17 cellular contexts compared by ENCODE assay signal in the genomic region with DNA sequence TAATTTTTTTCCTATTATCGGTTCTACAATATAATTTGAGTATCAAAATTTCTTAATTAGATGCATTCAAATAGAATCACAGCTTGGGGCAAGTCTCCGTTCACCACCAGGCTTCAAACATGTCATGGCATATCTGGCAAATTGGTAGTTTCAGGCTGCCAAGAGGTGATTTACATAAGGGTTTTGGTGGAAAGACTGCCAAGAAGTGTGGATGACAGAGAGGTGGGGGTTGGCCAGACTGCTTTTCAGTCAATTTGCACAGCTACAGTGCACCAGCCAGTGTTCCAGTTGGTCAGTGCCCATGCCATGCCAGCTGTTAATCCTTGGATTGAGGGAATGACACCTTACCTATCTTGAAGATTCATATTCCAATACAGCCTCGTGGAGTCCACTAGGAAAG. TPM values are rescaled to one million over a fixed set of nuclear protein-coding genes. Genes with fewer than 3 reads are reported as not detected.
DNase-seq lines count a peak whose midpoint lies in the region; ATAC-seq and TF ChIP-seq lines count a peak whose summit lies in the region.
"Had no signal": no experiment of that assay in that cellular context is flagged by ENCODE, and none has a peak within 500 bp of the region (broad histone marks: within the 10 kb centered on the region; RNA-seq: fewer than 3 reads in every experiment).

No MANE protein-coding gene starts in this region.

- H3K36me3 ChIP-seq in RWPE2 (ENCODE audit: low read depth) = peaks cover 19% of the 10 kb centered on the region
- no peaks in the 10 kb centered on the region for H3K36me3 ChIP-seq in adrenal gland (replicated peaks in 1 of 2)
- H3K36me3 ChIP-seq: brain microvascular endothelial cell, uterus had no signal

- H3K9me3 ChIP-seq in RWPE2 (ENCODE audit: severe bottlenecking) (no peaks in the 10 kb centered on the region), adrenal gland (replicated peaks in 1 of 3) (no peaks in the 10 kb centered on the region)
- H3K9me3 ChIP-seq: SJSA1, uterus had no signal

- TF ChIP-seq CTCF in RWPE2 (IDR thresholded peaks at IDR 0.05; ENCODE audit: poor library complexity, severe bottlenecking) (no peak), adrenal gland (IDR thresholded peaks at IDR 0.05) (no peak)

- H3K27ac ChIP-seq in RWPE2 (ENCODE audit: poor library complexity, severe bottlenecking) (peak overlapping the region; percentile 97), adrenal gland (no peak overlapping the region)
- H3K27ac ChIP-seq: brain microvascular endothelial cell, HL-60, SJSA1, uterus had no signal

- intact Hi-C loops in adrenal gland (cut with DNase I) = no loop called here

- DNase-seq in DMS79 (lab: John Stamatoyannopoulos, UW) (peak; percentile 70), NCI-H1092 treated with DMSO at 0.1 percent for 48 hours (lab: John Stamatoyannopoulos, UW) (peak; percentile 12), RWPE2 (ENCODE audit: low spot score) (no peak), left lobe of liver (ENCODE audit: low spot score) (peak; percentile 73), T-helper 2 cell (no peak), adrenal gland (no peak)
- DNase-seq: activated CD8-positive, alpha-beta memory T cell treated with anti-CD3 and anti-CD28 coated beads for 24 hours; activated gamma-delta T cell; brain microvascular endothelial cell; endodermal cell; kidney glomerular epithelial cell; naive B cell; uterus had no signal

- H3K27me3 ChIP-seq in RWPE2 (ENCODE audit: insufficient read depth, poor library complexity, severe bottlenecking) (no peaks in the 10 kb centered on the region), adrenal gland (no peaks in the 10 kb centered on the region)
- H3K27me3 ChIP-seq: brain microvascular endothelial cell, SJSA1, uterus had no signal

- WGBS in adrenal gland, 4 donors = 88 to 94% (median 93%) methylated on average over 3 of the region's 3 CpGs

- ATAC-seq in RWPE2 (ENCODE audit: low read depth) (peak; percentile 68), left lobe of liver (peak; percentile 98), HG02642 (IDR thresholded peaks at IDR 0.05; ENCODE audit: poor library complexity, unreplicated experiment) (no peak), HG03139 (IDR thresholded peaks at IDR 0.05; ENCODE audit: unreplicated experiment) (no peak)

- no peak for TF ChIP-seq POLR2A in adrenal gland (IDR thresholded peaks at IDR 0.05)

- peaks cover 39% of the 10 kb centered on the region for H3K4me1 ChIP-seq in RWPE2 (ENCODE audit: insufficient read depth, poor library complexity, severe bottlenecking)
- H3K4me1 ChIP-seq in adrenal gland (replicated peaks in 1 of 2) = peaks cover 0 to 9% of the 10 kb centered on the region in 2 donors
- H3K4me1 ChIP-seq: uterus had no signal

- H3K4me3 ChIP-seq in RWPE2 (ENCODE audit: severe bottlenecking) (no peak overlapping the region), adrenal gland (no peak overlapping the region)
- H3K4me3 ChIP-seq: SJSA1, uterus had no signal

RNA-seq across cellular contexts. Expression of a gene that starts 8.4 kb away (rescaled TPM):
- total RNA-seq in left lobe of liver (12.7 TPM), adrenal gland (10 to 100 TPM; 35.1 to 63.7 (median 46.2) TPM)
- 10 to 100 TPM in 2 of 3 donors, 1 to 10 TPM in 1; 10.0 to 38.7 (median 11.3) TPM for polyA plus RNA-seq in adrenal gland

Comparison
In these comparisons a context has a peak if more than half of its experiments do, and no peak if none do; other contexts are left out.
1. DNase-seq: peak in DMS79 (single experiment), NCI-H1092 treated with DMSO at 0.1 percent for 48 hours (single experiment) and left lobe of liver (single experiment); none in RWPE2 (single experiment), T-helper 2 cell (0 of 5) and adrenal gland (0 of 7).
2. ATAC-seq: peak in RWPE2 (single experiment) and left lobe of liver (single experiment); none in HG02642 (single experiment) and HG03139 (single experiment).